In genomic region chr12:118357327-118358007, GRCh38 we compare ENCODE assay signal across 1 cellular context.
TF ChIP-seq lines count a peak whose summit lies in the region.

No MANE protein-coding gene starts in this region.

TF ChIP-seq in GM12878, 131 proteins besides CTCF, POLR2A, EP300 and RAD21 (continued from another document and continues in another):
- TF ChIP-seq ZNF687 (IDR thresholded peaks at IDR 0.05): peak; percentile 56; the same call in 1 of the 2 replicates
- no peak for TF ChIP-seq CBX5 (IDR thresholded peaks at IDR 0.05; ENCODE audit: low read depth)
- TF ChIP-seq POU2F2 (IDR thresholded peaks at IDR 0.05; ENCODE audit: borderline replicate concordance, low read depth, low read length): 0 out of 3 replicates have a peak, but pooled peaks have one; percentile 6
- no peak for TF ChIP-seq IRF4 (IDR thresholded peaks at IDR 0.05; ENCODE audit: low read depth, low read length)
- TF ChIP-seq ZBTB33 (IDR thresholded peaks at IDR 0.05): peak; percentile 16; the same call in 1 of the 2 replicates
- TF ChIP-seq RELB (IDR thresholded peaks at IDR 0.05; ENCODE audit: low read depth): peak; percentile 90
- peak in 1 of 2 experiments; percentile 38; a peak in 1 of 4 replicates for TF ChIP-seq BHLHE40 (IDR thresholded peaks at IDR 0.05; ENCODE audit: borderline replicate concordance in 1 of 2, low read depth in 2 of 2, low read length in 1 of 2)
- TF ChIP-seq PAX5 (IDR thresholded peaks at IDR 0.05; ENCODE audit: borderline replicate concordance, low read depth, low read length): no peak
- peak; percentile 60; the same call in 1 of the 2 replicates for TF ChIP-seq RUNX3 (IDR thresholded peaks at IDR 0.05; ENCODE audit: low read length)
- TF ChIP-seq LARP7 (IDR thresholded peaks at IDR 0.05): no peak; the same call in 1 of the 2 replicates
- TF ChIP-seq ASH2L (IDR thresholded peaks at IDR 0.05; ENCODE audit: borderline replicate concordance, low read depth): no peak
- no peak for TF ChIP-seq HDAC2 (IDR thresholded peaks at IDR 0.05)
- TF ChIP-seq ZBTB4 (CRISPR knock-in tag; IDR thresholded peaks at IDR 0.05): no peak
- no peak for TF ChIP-seq EED (IDR thresholded peaks at IDR 0.05; ENCODE audit: low read depth)
- no peak for TF ChIP-seq HSF1 (IDR thresholded peaks at IDR 0.05; ENCODE audit: low read depth, low read length)
- TF ChIP-seq NR2C1 (IDR thresholded peaks at IDR 0.05): peak; percentile 53; the same call in 1 of the 2 replicates
- TF ChIP-seq MEF2B (IDR thresholded peaks at IDR 0.05; ENCODE audit: partially characterized antibody, poor library complexity, severe bottlenecking): peak; percentile 66
- no peak for TF ChIP-seq MEF2A (IDR thresholded peaks at IDR 0.05; ENCODE audit: insufficient read depth, low read depth, low read length)
- no peak for TF ChIP-seq CBFB (IDR thresholded peaks at IDR 0.05; ENCODE audit: low read depth)
- TF ChIP-seq ATF3 (IDR thresholded peaks at IDR 0.05; ENCODE audit: borderline replicate concordance, extremely low read depth, low read depth, low read length): no peak
- TF ChIP-seq NFXL1 (IDR thresholded peaks at IDR 0.05; ENCODE audit: borderline replicate concordance): no peak
- TF ChIP-seq NFIC (IDR thresholded peaks at IDR 0.05; ENCODE audit: low read depth, low read length): no peak
- TF ChIP-seq ZNF274 (IDR thresholded peaks at IDR 0.05; ENCODE audit: insufficient read depth, insufficient read length): no peak
- TF ChIP-seq RELA (IDR thresholded peaks at IDR 0.05; ENCODE audit: borderline replicate concordance, partially characterized antibody): no peak
- TF ChIP-seq USF2 (IDR thresholded peaks at IDR 0.05; ENCODE audit: borderline replicate concordance, low read depth, low read length): no peak; the same call in 1 of the 2 replicates
- no peak for TF ChIP-seq ESRRA (IDR thresholded peaks at IDR 0.05; ENCODE audit: low read length)
- TF ChIP-seq ATF2 (IDR thresholded peaks at IDR 0.05; ENCODE audit: low read length): no peak; the same call in 1 of the 2 replicates
- TF ChIP-seq CEBPB (IDR thresholded peaks at IDR 0.05; ENCODE audit: borderline replicate concordance in 1 of 2, low read depth in 2 of 2, low read length in 2 of 2): no peak
- no peak for TF ChIP-seq SMAD5 (IDR thresholded peaks at IDR 0.05; ENCODE audit: low read depth)
- TF ChIP-seq IRF3 (IDR thresholded peaks at IDR 0.05): no peak
- no peak for TF ChIP-seq HDGF (IDR thresholded peaks at IDR 0.05)
- no peak for TF ChIP-seq PML (IDR thresholded peaks at IDR 0.05; ENCODE audit: low read length)
- TF ChIP-seq ZNF592 (IDR thresholded peaks at IDR 0.05): no peak
- TF ChIP-seq TCF12 (IDR thresholded peaks at IDR 0.05; ENCODE audit: low read depth, low read length): no peak
- no peak for TF ChIP-seq SUPT20H (IDR thresholded peaks at IDR 0.05; ENCODE audit: borderline replicate concordance, control insufficient read depth, low read depth, low read length)
- no peak for TF ChIP-seq HCFC1 (IDR thresholded peaks at IDR 0.05; ENCODE audit: low read length)
- no peak for TF ChIP-seq GATAD2B (conservative IDR thresholded peaks at IDR 0.05; ENCODE audit: low read depth)
- no peak for TF ChIP-seq ETV6 (conservative IDR thresholded peaks at IDR 0.05 in 1 of 2, IDR thresholded peaks at IDR 0.05 in 1 of 2; ENCODE audit: borderline replicate concordance in 1 of 2, low read depth in 1 of 2)
- peak; percentile 72; the same call in 1 of the 2 replicates for TF ChIP-seq NBN (IDR thresholded peaks at IDR 0.05)
